8 cellular contexts compared by ENCODE assay signal in genomic region chr2:178413472-178414265, GRCh38. TPM values are rescaled to one million over a fixed set of nuclear protein-coding genes. Genes with fewer than 3 reads are reported as not detected.
DNase-seq lines count a peak whose midpoint lies in the region; ATAC-seq and TF ChIP-seq lines count a peak whose summit lies in the region.

No MANE protein-coding gene starts in this region.

- H3K4me3 ChIP-seq in NB4 (ENCODE audit: low read depth, low read length) = peak overlapping the region; percentile 93
- H3K4me3 ChIP-seq in upper lobe of left lung = peak overlapping the region; percentile 30 to 65 (median 62)

- peak; percentile 77 for ATAC-seq in HG02571 (IDR thresholded peaks at IDR 0.05; ENCODE audit: unreplicated experiment)
- peak; percentile 89 to 93 for ATAC-seq in left cardiac atrium
- peak; percentile 92 to 95 for ATAC-seq in upper lobe of left lung (ENCODE audit: low FRiP score in 2 of 2)

- no peaks in the 10 kb centered on the region for H3K9me3 ChIP-seq in upper lobe of left lung

- no peak for TF ChIP-seq EP300 in upper lobe of left lung (IDR thresholded peaks at IDR 0.05)

- peak overlapping the region; percentile 83 for H3K27ac ChIP-seq in adipose tissue (ENCODE audit: low read depth, low read length)
- H3K27ac ChIP-seq in upper lobe of left lung = peak overlapping the region; percentile 89 to 94 (median 92)

- TF ChIP-seq CTCF in GM10248 (IDR thresholded peaks at IDR 0.05; ENCODE audit: control extremely low read depth, extremely low read depth, low read depth, missing control alignments) (no peak), NB4 (IDR thresholded peaks at IDR 0.05; ENCODE audit: low read depth, low read length) (no peak), upper lobe of left lung (IDR thresholded peaks at IDR 0.05) (peak in 4 of 6 experiments; percentile 9 to 39 (median 23))

- peak; percentile 70 for DNase-seq in GM10248 (ENCODE audit: extremely low spot score)
- peak; percentile 92 for DNase-seq in NB4 (ENCODE audit: low read depth)
- DNase-seq in T follicular helper cell (ENCODE audit: low read depth) = peak; percentile 54
- DNase-seq in left cardiac atrium = peak; percentile 85
- DNase-seq in posterior vena cava (ENCODE audit: low spot score) = peak; percentile 93
- DNase-seq in upper lobe of left lung = peak; percentile 85 to 93

- 0 to 2% (median 1%) methylated on average over 44 to 45 of the region's 45 CpGs for WGBS in adipose tissue, 3 donors
- 1% methylated on average over 25 to 45 of the region's 45 CpGs for WGBS in upper lobe of left lung, 2 donors

- intact Hi-C loops in left cardiac atrium (cut with DNase I) (loop anchor here in 1 of 2 donors (2.0 kb wide), 1 partner anchor 301 kb away; the partner anchor contains the start of gene RBM45), posterior vena cava (cut with DNase I) (loop anchor here in 1 of 2 donors (10.0 kb wide), 1 partner anchor 299 kb away; the partner anchor contains the start of gene RBM45)

- POLR2A ChIA-PET in GM10248 (lab: Yijun Ruan, JAX) = interaction anchor here (0.6 to 2.8 kb wide), 2 partner anchors 9 to 201 kb away, joined by 3 to 12 read pairs; no protein-coding TSS in a partner anchor

- H3K27me3 ChIP-seq in upper lobe of left lung = no peaks in the 10 kb centered on the region

- TF ChIP-seq POLR2A in NB4 (IDR thresholded peaks at IDR 0.05; ENCODE audit: extremely low read depth, insufficient read length) (peak; percentile 65), upper lobe of left lung (IDR thresholded peaks at IDR 0.05) (peak in 1 of 4 donors; percentile 67)

- no peaks in the 10 kb centered on the region for H3K36me3 ChIP-seq in upper lobe of left lung

- CTCF ChIA-PET in GM10248 (lab: Yijun Ruan, JAX) = interaction anchor here (0.7 to 9.9 kb wide), 32 partner anchors 9 to 307 kb away, joined by 3 to 170 read pairs (median 6); partner anchors contain the start of genes PJVK, PRKRA and RBM45

- H3K4me1 ChIP-seq in upper lobe of left lung = peaks cover 8 to 12% (median 12%) of the 10 kb centered on the region in 4 donors

RNA-seq across cellular contexts. Expression of gene PRKRA, which starts 37.3 kb away (rescaled TPM):
- 10 to 100 TPM; 20.8 to 46.2 (median 37.3) TPM for polyA plus RNA-seq in adipose tissue
- 10 to 100 TPM; 32.1 to 44.3 TPM for total RNA-seq in left cardiac atrium
- 10 to 100 TPM; 51.0 to 58.9 TPM for total RNA-seq in posterior vena cava
- 10 to 100 TPM; 31.4 to 64.0 (median 40.9) TPM for total RNA-seq in upper lobe of left lung

RNA-seq across cellular contexts. Expression of gene PJVK, which starts 37.5 kb away (rescaled TPM):
- 1 to 10 TPM; 1.6 to 8.8 (median 2.4) TPM for polyA plus RNA-seq in adipose tissue
- total RNA-seq in left cardiac atrium = 1 to 10 TPM; 1.2 to 1.4 TPM
- 1 to 10 TPM; 2.7 to 5.0 TPM for total RNA-seq in posterior vena cava
- total RNA-seq in upper lobe of left lung = 1 to 10 TPM in 5 of 6 donors, not detected in 1; 1.7 to 3.7 (median 2.1) TPM

Comparison
In these comparisons a context has a peak if more than half of its experiments do, and no peak if none do; other contexts are left out.
1. Peak in every context shown above with its lines: DNase-seq, ATAC-seq, H3K4me3 ChIP-seq and H3K27ac ChIP-seq.
2. CTCF ChIP-seq: peak in upper lobe of left lung (4 of 6); none in GM10248 (single experiment) and NB4 (single experiment).